In the genomic region with DNA sequence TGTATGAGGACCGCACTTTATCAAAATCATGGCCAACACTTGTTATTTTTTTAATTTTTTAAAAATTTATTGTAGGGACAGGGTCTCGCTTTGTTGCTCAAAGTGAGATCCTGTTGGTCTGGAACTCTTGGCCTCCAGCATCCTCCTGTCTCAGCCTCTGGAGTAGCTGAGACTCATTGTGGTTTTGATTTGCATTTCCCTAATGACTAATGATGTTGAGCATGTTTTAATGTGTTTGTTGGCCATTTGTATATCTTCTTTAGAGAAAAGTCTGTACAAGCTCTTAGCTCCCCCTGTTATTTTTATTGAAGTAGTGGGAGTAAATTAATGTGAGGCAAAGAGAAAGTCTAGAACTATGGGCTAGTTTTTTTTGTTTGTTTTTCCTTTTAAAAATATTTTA, we compare ENCODE assay signal across 20 cellular contexts. TPM values are rescaled to one million over a fixed set of nuclear protein-coding genes. Genes with fewer than 3 reads are reported as not detected.
DNase-seq lines count a peak whose midpoint lies in the region; ATAC-seq, FAIRE-seq and TF ChIP-seq lines count a peak whose summit lies in the region.
"Had no signal": no experiment of that assay in that cellular context is flagged by ENCODE, and none has a peak within 500 bp of the region (broad histone marks: within the 10 kb centered on the region; RNA-seq: fewer than 3 reads in every experiment).

No MANE protein-coding gene starts in this region.

- H3K79me2 ChIP-seq in astrocyte (ENCODE audit: insufficient read depth, low read length) (peaks cover 34% of the 10 kb centered on the region), neural progenitor cell (ENCODE audit: low read depth) (peaks cover 48% of the 10 kb centered on the region)

- H3K4me1 ChIP-seq in astrocyte (ENCODE audit: insufficient read depth, low read length) = peaks cover 8% of the 10 kb centered on the region
- H3K4me1 ChIP-seq in neural progenitor cell = peaks cover 27% of the 10 kb centered on the region

- no peak for DNase-seq in activated T-cell treated with anti-CD3 and anti-CD28 coated beads, Interleukin-2, amount 50 U/mL, for 4 hours
- DNase-seq in activated T-cell treated with anti-CD3 and anti-CD28 coated beads, Interleukin-2, amount 50 U/mL, for 1 hour = no peak
- DNase-seq in LNCaP clone FGC (ENCODE audit: low read depth) (no peak), astrocyte (ENCODE audit: low read depth) (no peak), neural progenitor cell (ENCODE audit: low spot score) (no peak), NCI-H1048 (lab: John Stamatoyannopoulos, UW) (no peak), OCI-M2 (lab: John Stamatoyannopoulos, UW; ENCODE audit: unreplicated experiment) (no peak)
- DNase-seq: activated effector memory CD4-positive, alpha-beta T cell treated with anti-CD3 and anti-CD28 coated beads, Interleukin-2, amount 50 U/mL, for 16 hours; colonic mucosa; EL; gastrocnemius medialis; left colon; NCI-H1930; NCI-H510A; stimulated activated CD4-positive, alpha-beta T cell treated with anti-CD3 and anti-CD28 coated beads, Interleukin-2, amount 100 ng/mL, for 24 hours; substantia nigra had no signal

- H4K20me1 ChIP-seq in astrocyte (ENCODE audit: insufficient read depth, low read length) (peaks cover 30% of the 10 kb centered on the region), neural progenitor cell (ENCODE audit: low read depth) (peaks cover 29% of the 10 kb centered on the region)

- peaks cover 32% of the 10 kb centered on the region for H3K36me3 Mint-ChIP-seq in activated T-cell treated with anti-CD3 and anti-CD28 coated beads, Interleukin-2, amount 50 U/mL, for 4 hours (ENCODE audit: insufficient read depth)
- peaks cover 23% of the 10 kb centered on the region for H3K36me3 Mint-ChIP-seq in astrocyte (ENCODE audit: low read depth, unreplicated experiment)
- peaks cover 15% of the 10 kb centered on the region for H3K36me3 Mint-ChIP-seq in neural progenitor cell

- no peak for ATAC-seq in activated T-cell treated with anti-CD3 and anti-CD28 coated beads, Interleukin-2, amount 50 U/mL, for 4 hours
- ATAC-seq in HG03521 (IDR thresholded peaks at IDR 0.05; ENCODE audit: unreplicated experiment) = no peak
- ATAC-seq: gastrocnemius medialis, left colon, Panc1, sciatic nerve had no signal

- no peak for FAIRE-seq in astrocyte (lab: Jason Lieb, UNC)
- FAIRE-seq: endothelial cell of umbilical vein had no signal

- H3K9me3 Mint-ChIP-seq in activated T-cell treated with anti-CD3 and anti-CD28 coated beads, Interleukin-2, amount 50 U/mL, for 4 hours = no peaks in the 10 kb centered on the region
- no peaks in the 10 kb centered on the region for H3K9me3 Mint-ChIP-seq in astrocyte (ENCODE audit: unreplicated experiment)
- no peaks in the 10 kb centered on the region for H3K9me3 Mint-ChIP-seq in neural progenitor cell

- TF ChIP-seq CTCF in LNCaP clone FGC (IDR thresholded peaks at IDR 0.05; ENCODE audit: control insufficient read depth, extremely low read depth, insufficient read depth) = no peak
- TF ChIP-seq CTCF in astrocyte (IDR thresholded peaks at IDR 0.05; ENCODE audit: insufficient read depth, low read depth, low read length) = no peak
- no peak for TF ChIP-seq CTCF in neural progenitor cell (IDR thresholded peaks at IDR 0.05)

- peaks cover 41% of the 10 kb centered on the region for H3F3A ChIP-seq in neural progenitor cell (ENCODE audit: low read depth)

- H3K27ac Mint-ChIP-seq in astrocyte (ENCODE audit: unreplicated experiment) (no peak overlapping the region), neural progenitor cell (no peak overlapping the region)

- no peaks in the 10 kb centered on the region for H3K27me3 Mint-ChIP-seq in activated T-cell treated with anti-CD3 and anti-CD28 coated beads, Interleukin-2, amount 50 U/mL, for 4 hours (ENCODE audit: low read depth)
- H3K27me3 Mint-ChIP-seq in astrocyte (ENCODE audit: low read depth, unreplicated experiment) (no peaks in the 10 kb centered on the region), neural progenitor cell (ENCODE audit: insufficient read depth, low read depth) (peaks cover 5% of the 10 kb centered on the region)

- H3K27ac ChIP-seq in astrocyte (ENCODE audit: low read depth, low read length) = no peak overlapping the region
- no peak overlapping the region for H3K27ac ChIP-seq in neural progenitor cell
- H3K27ac ChIP-seq: colonic mucosa, gastrocnemius medialis had no signal

- no peaks in the 10 kb centered on the region for H3K27me3 ChIP-seq in astrocyte (ENCODE audit: insufficient read depth, low read length)
- H3K27me3 ChIP-seq in neural progenitor cell = no peaks in the 10 kb centered on the region
- H3K27me3 ChIP-seq: colonic mucosa, gastrocnemius medialis had no signal

- H3K4me3 ChIP-seq in LNCaP clone FGC (ENCODE audit: low read depth, low read length) (peak overlapping the region; percentile 94), astrocyte (ENCODE audit: insufficient read depth, low read depth, low read length) (no peak overlapping the region), neural progenitor cell (no peak overlapping the region)

- H3K9me3 ChIP-seq in astrocyte (ENCODE audit: insufficient read depth, low read depth, low read length) (no peaks in the 10 kb centered on the region), neural progenitor cell (ENCODE audit: low read depth) (no peaks in the 10 kb centered on the region)
- H3K9me3 ChIP-seq: colonic mucosa, gastrocnemius medialis had no signal

- no peak overlapping the region for H2AFZ ChIP-seq in astrocyte (ENCODE audit: low read depth, low read length)
- no peak overlapping the region for H2AFZ ChIP-seq in neural progenitor cell (replicated peaks)

- H3K4me3 Mint-ChIP-seq in activated T-cell treated with anti-CD3 and anti-CD28 coated beads, Interleukin-2, amount 50 U/mL, for 4 hours = peak overlapping the region; percentile 8
- H3K4me3 Mint-ChIP-seq in astrocyte (ENCODE audit: unreplicated experiment) (peak overlapping the region; percentile 99), neural progenitor cell (peak overlapping the region; percentile 54)

- peaks cover 27% of the 10 kb centered on the region for H3K4me1 Mint-ChIP-seq in activated T-cell treated with anti-CD3 and anti-CD28 coated beads, Interleukin-2, amount 50 U/mL, for 4 hours (ENCODE audit: low read depth)
- peaks cover 14% of the 10 kb centered on the region for H3K4me1 Mint-ChIP-seq in astrocyte (ENCODE audit: low read depth, unreplicated experiment)
- H3K4me1 Mint-ChIP-seq in neural progenitor cell = peaks cover 30% of the 10 kb centered on the region

- no peak overlapping the region for H3K4me2 ChIP-seq in astrocyte (ENCODE audit: low read length)
- H3K4me2 ChIP-seq in neural progenitor cell = no peak overlapping the region

- H3K9ac ChIP-seq in astrocyte (ENCODE audit: low read length) = no peak overlapping the region
- H3K9ac ChIP-seq in neural progenitor cell = no peak overlapping the region

- H3K36me3 ChIP-seq in astrocyte (ENCODE audit: insufficient read depth, low read length) (peaks cover 27% of the 10 kb centered on the region), neural progenitor cell (peaks cover 25% of the 10 kb centered on the region)

RNA-seq across cellular contexts. Expression of gene RPS6, which starts 1.6 kb away (rescaled TPM):
- 1,000 to 10,000 TPM; 3,044 to 3,307 (median 3,093) TPM for total RNA-seq in activated T-cell treated with anti-CD3 and anti-CD28 coated beads, Interleukin-2, amount 50 U/mL, for 4 hours
- total RNA-seq in astrocyte (1,222 and 1,430 TPM in 2 replicates), neural progenitor cell (ENCODE audit: low replicate concordance) (2,264 and 3,753 TPM in 2 replicates)

RNA-seq across cellular contexts. Expression of gene ACER2, which starts 27.2 kb away (rescaled TPM):
- total RNA-seq in activated T-cell treated with anti-CD3 and anti-CD28 coated beads, Interleukin-2, amount 50 U/mL, for 4 hours = under 1 TPM; 0.65 to 0.87 (median 0.76) TPM
- total RNA-seq in astrocyte = 6.0 and 7.4 TPM in 2 replicates
- 5.6 and 8.1 TPM in 2 replicates for total RNA-seq in neural progenitor cell (ENCODE audit: low replicate concordance)

Comparison
In these comparisons a context has a peak if more than half of its experiments do, and no peak if none do; other contexts are left out.
1. H3K4me3 Mint-ChIP-seq: peak in every context shown above with its lines; median percentile 99 in astrocyte; 54 in neural progenitor cell; 8 in activated T-cell treated with anti-CD3 and anti-CD28 coated beads, Interleukin-2, amount 50 U/mL, for 4 hours.